10 cellular contexts compared by ENCODE assay signal in the genomic region with DNA sequence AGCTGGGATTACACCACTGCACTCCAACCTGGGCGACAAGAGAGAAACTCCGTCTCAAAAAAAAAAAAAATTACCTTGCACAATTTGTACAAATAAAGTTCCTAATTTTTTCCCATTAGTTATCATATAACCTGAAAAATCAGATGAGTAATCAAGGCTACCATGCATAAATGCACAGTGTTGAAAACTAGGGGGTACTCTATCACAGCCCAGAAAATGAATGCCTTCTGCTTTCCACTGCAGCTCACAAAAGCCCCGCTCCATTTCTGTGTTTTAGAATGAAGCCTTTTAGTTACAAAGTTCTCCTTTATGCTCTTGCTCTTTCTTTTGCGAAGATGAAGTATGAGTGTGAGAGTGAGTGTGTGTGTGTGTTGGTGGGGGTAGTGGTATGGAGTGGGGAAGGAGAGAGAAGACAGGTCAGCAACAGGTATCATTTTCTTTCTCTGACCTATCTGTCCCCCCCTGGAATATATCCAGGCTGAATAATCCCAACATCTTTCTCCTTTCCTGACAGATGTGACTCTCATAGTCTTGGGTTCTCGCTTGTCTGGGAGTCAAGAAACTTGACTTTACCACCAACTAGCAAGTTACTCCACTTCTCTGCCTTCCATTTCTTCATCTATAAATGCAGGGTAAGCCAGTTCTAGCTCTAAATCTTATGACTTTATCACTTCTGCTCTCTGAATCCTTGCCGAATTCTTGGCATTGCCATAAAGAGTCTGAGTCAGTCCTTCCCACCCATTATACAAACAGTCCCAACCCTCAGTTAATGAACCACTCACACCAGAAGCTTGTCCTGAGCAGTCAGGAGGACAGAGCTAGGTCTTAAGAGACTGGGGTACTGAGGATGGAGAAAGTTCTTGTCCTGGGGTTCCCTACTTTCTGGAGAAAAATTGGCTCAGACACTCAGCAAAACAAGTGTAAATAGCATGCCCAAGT. TPM values are rescaled to one million over a fixed set of nuclear protein-coding genes. Genes with fewer than 3 reads are reported as not detected.
DNase-seq lines count a peak whose midpoint lies in the region; ATAC-seq and TF ChIP-seq lines count a peak whose summit lies in the region.
"Had no signal": no experiment of that assay in that cellular context is flagged by ENCODE, and none has a peak within 500 bp of the region (broad histone marks: within the 10 kb centered on the region; RNA-seq: fewer than 3 reads in every experiment).

No MANE protein-coding gene starts in this region.

- H3K4me3 ChIP-seq in AG04449 (ENCODE audit: low read depth, low read length) (no peak overlapping the region), astrocyte of the spinal cord (ENCODE audit: low read depth, low read length) (no peak overlapping the region), lung (no peak overlapping the region)

- no peaks in the 10 kb centered on the region for H3K4me1 ChIP-seq in lung (ENCODE audit: control insufficient read depth in 2 of 2, insufficient read depth in 2 of 2, low read length in 2 of 2)

- H3K27me3 ChIP-seq in lung (ENCODE audit: control insufficient read depth, insufficient read depth) = no peaks in the 10 kb centered on the region

- no peak overlapping the region for H3K4me3 Mint-ChIP-seq in nephron progenitor cell

- 60 to 66% methylated on average over 6 of the region's 6 CpGs for WGBS in lung, 2 donors

- no peaks in the 10 kb centered on the region for H3K36me3 Mint-ChIP-seq in nephron progenitor cell (ENCODE audit: low read depth)

- H3K36me3 ChIP-seq in lung (ENCODE audit: control insufficient read depth in 2 of 2, insufficient read depth in 2 of 2, low read length in 2 of 2) = no peaks in the 10 kb centered on the region

- H3K9me3 Mint-ChIP-seq in nephron progenitor cell = no peaks in the 10 kb centered on the region

- DNase-seq in AG04449 (ENCODE audit: low read depth, low spot score) (peak; percentile 61), HS-27A (ENCODE audit: low read depth) (peak; percentile 69), astrocyte of the spinal cord (ENCODE audit: low read depth, low spot score) (peak; percentile 87), lung (ENCODE audit: low spot score) (no peak), nephron progenitor cell (no peak)
- DNase-seq: activated effector memory CD4-positive, alpha-beta T cell treated with anti-CD3 and anti-CD28 coated beads, Interleukin-2, amount 50 U/mL, for 16 hours; SHP77 treated with DMSO at 0.1 percent for 48 hours had no signal

- POLR2A ChIA-PET in AG04449 (lab: Yijun Ruan, JAX) = interaction anchor here (0.6 to 1.5 kb wide), 5 partner anchors 10 to 225 kb away, joined by 3 to 8 read pairs (median 3); a partner anchor contains a TSS

- ATAC-seq in lung (ENCODE audit: insufficient read depth, low FRiP score) (peak; percentile 87), HG03280 (IDR thresholded peaks at IDR 0.05; ENCODE audit: unreplicated experiment) (no peak), GM19455 (IDR thresholded peaks at IDR 0.05; ENCODE audit: unreplicated experiment) (no peak), GM19023 (IDR thresholded peaks at IDR 0.05; ENCODE audit: unreplicated experiment) (no peak)

- no peak for TF ChIP-seq CTCF in AG04449 (IDR thresholded peaks at IDR 0.05; ENCODE audit: insufficient read depth, low read length, missing control alignments)
- no peak for TF ChIP-seq CTCF in astrocyte of the spinal cord (IDR thresholded peaks at IDR 0.05; ENCODE audit: low read depth, low read length)
- no peak for TF ChIP-seq CTCF in lung (IDR thresholded peaks at IDR 0.05; ENCODE audit: control extremely low read depth, extremely low read depth)
- TF ChIP-seq CTCF in nephron progenitor cell (IDR thresholded peaks at IDR 0.05) = no peak

- H3K9me3 ChIP-seq in lung (ENCODE audit: control insufficient read depth in 2 of 2, insufficient read depth in 1 of 2, low read length in 1 of 2) = no peaks in the 10 kb centered on the region

- in situ Hi-C loops in astrocyte of the spinal cord (cut with HindIII; ENCODE audit: low sequenced_read_pairs) = no loop called here

- H3K27ac Mint-ChIP-seq in nephron progenitor cell = no peak overlapping the region

- H3K27me3 Mint-ChIP-seq in nephron progenitor cell (ENCODE audit: low read depth, poor library complexity) = peaks cover 11% of the 10 kb centered on the region

- H3K4me1 Mint-ChIP-seq in nephron progenitor cell = peaks cover 14% of the 10 kb centered on the region

- H3K27ac ChIP-seq in lung (ENCODE audit: low read depth in 1 of 2, low read length in 1 of 2) = no peak overlapping the region

- CTCF ChIA-PET in AG04449 (lab: Yijun Ruan, JAX) = interaction anchor here (1.0 to 1.5 kb wide), 4 partner anchors 10 to 33 kb away, joined by 3 to 5 read pairs (median 4); no protein-coding TSS in a partner anchor

RNA-seq across cellular contexts. Expression of a gene that starts 16.1 kb away (rescaled TPM):
- 10 to 100 TPM; 13.4 to 22.9 TPM for total RNA-seq in lung
- polyA plus RNA-seq in lung = 10 to 100 TPM; 12.0 to 54.5 TPM

RNA-seq across cellular contexts. Expression of a gene that starts 37.7 kb away (rescaled TPM):
- total RNA-seq in lung = 10 to 100 TPM in 1 of 2 donors, 1 to 10 TPM in 1; 9.7 to 26.0 TPM
- polyA plus RNA-seq in lung = 10 to 100 TPM; 17.0 to 17.3 TPM

RNA-seq across cellular contexts. Expression of a gene that starts 38.6 kb away (rescaled TPM):
- total RNA-seq in lung = not detected
- under 1 TPM in 1 of 2 donors, not detected in 1; 0.05 TPM for polyA plus RNA-seq in lung

Comparison
In these comparisons a context has a peak if more than half of its experiments do, and no peak if none do; other contexts are left out.
1. DNase-seq: peak in AG04449 (single experiment), HS-27A (single experiment) and astrocyte of the spinal cord (single experiment); none in lung (single experiment) and nephron progenitor cell (single experiment).